ENCODE assay signal across 1 cellular context in genomic region chr1:204106825-204107224, GRCh38.
TF ChIP-seq lines count a peak whose summit lies in the region.

No MANE protein-coding gene starts in this region.

TF ChIP-seq in H1, 55 proteins besides CTCF, POLR2A, EP300 and RAD21:
- no peak for TF ChIP-seq SAP30 (IDR thresholded peaks at IDR 0.05; ENCODE audit: insufficient read depth, insufficient replicate concordance, low read length)
- TF ChIP-seq ATF3 (IDR thresholded peaks at IDR 0.05; ENCODE audit: insufficient read depth, low read depth, low read length), result no peak
- TF ChIP-seq TCF12 (IDR thresholded peaks at IDR 0.05; ENCODE audit: low read depth, low read length), result no peak
- TF ChIP-seq KDM1A (IDR thresholded peaks at IDR 0.05; ENCODE audit: borderline replicate concordance, low read length), result peak; percentile 97
- TF ChIP-seq SRF (IDR thresholded peaks at IDR 0.05; ENCODE audit: low read depth, low read length), result no peak
- no peak for TF ChIP-seq FOSL1 (IDR thresholded peaks at IDR 0.05; ENCODE audit: insufficient read depth, low read depth, low read length)
- TF ChIP-seq HDAC2 (IDR thresholded peaks at IDR 0.05; ENCODE audit: borderline replicate concordance in 1 of 2, low read depth in 2 of 2, low read length in 2 of 2), result peak in 1 of 2 experiments; percentile 94; a peak in 1 of 4 replicates
